Comparison of ENCODE assay signal across 4 cellular contexts in the genomic region with DNA sequence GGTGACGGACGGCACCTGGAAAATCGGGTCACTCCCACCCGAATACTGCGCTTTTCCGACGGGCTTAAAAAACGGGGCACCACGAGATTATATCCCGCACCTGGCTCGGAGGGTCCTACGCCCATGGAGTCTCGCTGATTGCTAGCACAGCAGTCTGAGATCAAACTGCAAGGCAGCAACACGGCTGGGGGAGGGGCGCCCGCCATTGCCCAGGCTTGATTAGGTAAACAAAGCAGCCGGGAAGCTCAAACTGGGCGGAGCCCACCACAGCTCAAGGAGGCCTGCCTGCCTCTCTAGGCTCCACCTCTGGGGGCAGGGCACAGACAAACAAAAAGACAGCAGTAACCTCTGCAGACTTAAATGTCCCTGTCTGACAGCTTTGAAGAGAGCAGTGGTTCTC. TPM values are rescaled to one million over a fixed set of nuclear protein-coding genes. Genes with fewer than 3 reads are reported as not detected.
"Had no signal": no experiment of that assay in that cellular context is flagged by ENCODE, and none has a peak within 500 bp of the region (broad histone marks: within the 10 kb centered on the region; RNA-seq: fewer than 3 reads in every experiment).

No MANE protein-coding gene starts in this region.

RNA-seq across cellular contexts. Expression of gene P2RY14, which starts 36.3 kb away (rescaled TPM):
- total RNA-seq: M059J, PC-3, SJSA1 had no signal
- polyA plus RNA-seq: SK-N-SH had no signal

RNA-seq across cellular contexts. Expression of gene GPR171, which starts 39.0 kb away (rescaled TPM):
- total RNA-seq: M059J, PC-3, SJSA1 had no signal
- polyA plus RNA-seq: SK-N-SH had no signal
